In genomic region chr22:39090426-39091064, GRCh38 we compare ENCODE assay signal across 9 cellular contexts. TPM values are rescaled to one million over a fixed set of nuclear protein-coding genes. Genes with fewer than 3 reads are reported as not detected.
DNase-seq lines count a peak whose midpoint lies in the region; ATAC-seq and TF ChIP-seq lines count a peak whose summit lies in the region.
"Had no signal": no experiment of that assay in that cellular context is flagged by ENCODE, and none has a peak within 500 bp of the region (broad histone marks: within the 10 kb centered on the region; RNA-seq: fewer than 3 reads in every experiment).

No MANE protein-coding gene starts in this region.

- no peak for TF ChIP-seq RAD21 in IMR-90 (IDR thresholded peaks at IDR 0.05; ENCODE audit: low read length)

- H2BK5ac ChIP-seq in IMR-90 (ENCODE audit: low read depth, low read length, poor library complexity, severe bottlenecking), result no peak overlapping the region

- no peak overlapping the region for H2BK120ac ChIP-seq in IMR-90 (ENCODE audit: low read depth, low read length)

- no peaks in the 10 kb centered on the region for H4K20me1 ChIP-seq in IMR-90 (ENCODE audit: insufficient read depth, low read length)

- ATAC-seq in IMR-90 (ENCODE audit: low read depth), result no peak
- peak; percentile 84 for ATAC-seq in activated CD8-positive, alpha-beta T cell treated with anti-CD3 and anti-CD28 coated beads, Interleukin-2, amount 10 ng/mL, durations not matched to agents 7 days and 5 days

- H3K4me1 Mint-ChIP-seq in activated CD8-positive, alpha-beta T cell treated with anti-CD3 and anti-CD28 coated beads, Interleukin-2, amount 10 ng/mL, durations not matched to agents 7 days and 5 days (ENCODE audit: low read depth), result peaks cover 99% of the 10 kb centered on the region

- CTCF ChIA-PET in IMR-90 (lab: Yijun Ruan, JAX), result interaction anchor here (0.5 to 0.6 kb wide), 2 partner anchors 16 to 1305 kb away, joined by 3 to 5 read pairs; no protein-coding TSS in a partner anchor
- CTCF ChIA-PET in activated CD8-positive, alpha-beta T cell treated with anti-CD3 and anti-CD28 coated beads, Interleukin-2, amount 10 ng/mL, durations not matched to agents 7 days and 5 days (lab: Charles Lee), result interaction anchor here (0.6 to 1.9 kb wide), 6 partner anchors 10 to 106 kb away, joined by 3 to 7 read pairs (median 4); partner anchors contain the start of gene APOBEC3G

- in situ Hi-C loops in IMR-90 (cut with MboI; ENCODE audit: low sequenced_read_pairs), result no loop called here

- peak overlapping the region; percentile 74 for H3K4me3 Mint-ChIP-seq in activated CD8-positive, alpha-beta T cell treated with anti-CD3 and anti-CD28 coated beads, Interleukin-2, amount 10 ng/mL, durations not matched to agents 7 days and 5 days

- no peak overlapping the region for H4K8ac ChIP-seq in IMR-90 (ENCODE audit: low read depth in 2 of 2, low read length in 2 of 2)

- no peak overlapping the region for H3K14ac ChIP-seq in IMR-90 (replicated peaks; ENCODE audit: low read depth, low read length)

- dilution Hi-C loops in IMR-90 (cut with HindIII; ENCODE audit: low sequenced_read_pairs, unreplicated experiment), result no loop called here

- H4K91ac ChIP-seq in IMR-90 (ENCODE audit: insufficient read depth, low read depth, low read length), result no peak overlapping the region

- H3K9me3 ChIP-seq in IMR-90 (ENCODE audit: control insufficient read depth, insufficient read depth, low read length), result no peaks in the 10 kb centered on the region
- H3K9me3 ChIP-seq in esophagus (ENCODE audit: control insufficient read depth in 2 of 2, insufficient read depth in 1 of 2, low read depth in 1 of 2, low read length in 1 of 2), result no peaks in the 10 kb centered on the region

- H3K79me1 ChIP-seq in IMR-90 (ENCODE audit: low read depth in 1 of 2, low read length in 2 of 2), result no peaks in the 10 kb centered on the region

- no peak overlapping the region for H2AK5ac ChIP-seq in IMR-90 (ENCODE audit: low read depth, low read length)

- peaks cover 39% of the 10 kb centered on the region for H3K27me3 ChIP-seq in IMR-90 (ENCODE audit: control insufficient read depth, insufficient read depth, low read length)
- H3K27me3 ChIP-seq in esophagus (ENCODE audit: control insufficient read depth in 1 of 2, insufficient read depth in 2 of 2, low read length in 2 of 2), result no peaks in the 10 kb centered on the region
- H3K27me3 ChIP-seq: brain microvascular endothelial cell had no signal

- H3K23ac ChIP-seq in IMR-90 (ENCODE audit: low read depth, low read length), result no peak overlapping the region

- no peak overlapping the region for H3K18ac ChIP-seq in IMR-90 (ENCODE audit: low read depth, low read length)

- no peak for TF ChIP-seq CTCF in IMR-90 (conservative IDR thresholded peaks at IDR 0.05; ENCODE audit: low read depth, low read length)

- no peaks in the 10 kb centered on the region for H3K9me1 ChIP-seq in IMR-90 (ENCODE audit: insufficient read depth, low read length)

- no peak overlapping the region for H3K4ac ChIP-seq in IMR-90 (ENCODE audit: low read depth, low read length)

- no peak overlapping the region for H3K4me2 ChIP-seq in IMR-90 (ENCODE audit: low read depth, low read length)

- DNase-seq in IMR-90, result no peak
- peak; percentile 95 for DNase-seq in activated CD8-positive, alpha-beta T cell treated with anti-CD3 and anti-CD28 coated beads, Interleukin-2, amount 10 ng/mL, durations not matched to agents 7 days and 5 days
- DNase-seq in stimulated activated CD8-positive, alpha-beta memory T cell treated with anti-CD3 and anti-CD28 coated beads, Interleukin-2, amount 100 ng/mL, for 48 hours (ENCODE audit: low read depth in 2 of 2), result peak; percentile 73 to 85
- DNase-seq in SIG-M5 (lab: John Stamatoyannopoulos, UW), result no peak
- no peak for DNase-seq in 8988T
- DNase-seq in amniotic stem cell (lab: John Stamatoyannopoulos, UW), result no peak
- DNase-seq in mesenteric fat pad (ENCODE audit: low spot score), result no peak
- DNase-seq: brain microvascular endothelial cell had no signal

- no peaks in the 10 kb centered on the region for H3K27me3 Mint-ChIP-seq in activated CD8-positive, alpha-beta T cell treated with anti-CD3 and anti-CD28 coated beads, Interleukin-2, amount 10 ng/mL, durations not matched to agents 7 days and 5 days (ENCODE audit: low read depth)

- no peaks in the 10 kb centered on the region for H3K36me3 ChIP-seq in IMR-90 (ENCODE audit: control insufficient read depth, insufficient read depth, low read length)
- no peaks in the 10 kb centered on the region for H3K36me3 ChIP-seq in esophagus (ENCODE audit: control insufficient read depth in 2 of 2, insufficient read depth in 2 of 2, low read length in 1 of 2)
- H3K36me3 ChIP-seq: brain microvascular endothelial cell had no signal

- POLR2A ChIA-PET in IMR-90 (lab: Charles Lee; ENCODE audit: unreplicated experiment), result no interaction called here
- POLR2A ChIA-PET in activated CD8-positive, alpha-beta T cell treated with anti-CD3 and anti-CD28 coated beads, Interleukin-2, amount 10 ng/mL, durations not matched to agents 7 days and 5 days (lab: Charles Lee), result interaction anchor here (1.0 to 1.5 kb wide), 6 partner anchors 9 to 334 kb away, joined by 3 to 6 read pairs (median 4); no protein-coding TSS in a partner anchor

- no peak overlapping the region for H3K56ac ChIP-seq in IMR-90 (ENCODE audit: extremely low read depth, insufficient read depth, low read length)

- 53% methylated on average over 2 of the region's 15 CpGs; no CpG with 5 or more reads in 1 of the 2 experiments for WGBS in IMR-90 (ENCODE audit: extremely low coverage in 2 of 2, insufficient read length in 1 of 2), 2 experiments
- 44 to 49% methylated on average over 15 of the region's 15 CpGs for WGBS in esophagus, 2 donors

- peaks cover 59% of the 10 kb centered on the region for H3K36me3 Mint-ChIP-seq in activated CD8-positive, alpha-beta T cell treated with anti-CD3 and anti-CD28 coated beads, Interleukin-2, amount 10 ng/mL, durations not matched to agents 7 days and 5 days (ENCODE audit: low read depth)

- no peak overlapping the region for H2BK20ac ChIP-seq in IMR-90 (ENCODE audit: low read depth, low read length)

- H2AFZ ChIP-seq in IMR-90 (replicated peaks; ENCODE audit: low read length, poor library complexity), result peak overlapping the region; percentile 32

- intact Hi-C loops in IMR-90 (cut with micrococcal nuclease), result no loop called here

- H2AK9ac ChIP-seq in IMR-90 (replicated peaks; ENCODE audit: low read depth, low read length, poor library complexity), result no peak overlapping the region

- no peak overlapping the region for H3K27ac ChIP-seq in IMR-90 (ENCODE audit: insufficient read depth, low read length)
- peak overlapping the region; percentile 58 to 61 for H3K27ac ChIP-seq in esophagus (ENCODE audit: low read depth in 2 of 2, low read length in 1 of 2)
- H3K27ac ChIP-seq: brain microvascular endothelial cell had no signal

- H3K4me3 ChIP-seq in IMR-90 (ENCODE audit: insufficient read depth, low read depth, low read length) (no peak overlapping the region), esophagus (ENCODE audit: low read depth in 1 of 2, low read length in 2 of 2) (no peak overlapping the region)

- H3K9ac ChIP-seq in IMR-90 (ENCODE audit: low read depth, low read length), result no peak overlapping the region

- no TSS peak for BruUV-seq in IMR-90 (replicated peaks; lab: Mats Ljungman, UMichigan)

- no peak for TF ChIP-seq POLR2A in IMR-90 (IDR thresholded peaks at IDR 0.05; ENCODE audit: low read depth, low read length)

- no peaks in the 10 kb centered on the region for H3K9me3 Mint-ChIP-seq in activated CD8-positive, alpha-beta T cell treated with anti-CD3 and anti-CD28 coated beads, Interleukin-2, amount 10 ng/mL, durations not matched to agents 7 days and 5 days (ENCODE audit: insufficient read depth)

- H2BK15ac ChIP-seq in IMR-90 (ENCODE audit: low read depth, low read length), result no peak overlapping the region

- peak overlapping the region; percentile 100 for H3K27ac Mint-ChIP-seq in activated CD8-positive, alpha-beta T cell treated with anti-CD3 and anti-CD28 coated beads, Interleukin-2, amount 10 ng/mL, durations not matched to agents 7 days and 5 days

- H4K5ac ChIP-seq in IMR-90 (ENCODE audit: low read depth, low read length), result no peak overlapping the region

- peaks cover 3% of the 10 kb centered on the region; the same call in 1 of the 2 replicates for H3K4me1 ChIP-seq in IMR-90 (ENCODE audit: control insufficient read depth, insufficient read depth, low read length)
- H3K4me1 ChIP-seq in esophagus (ENCODE audit: control insufficient read depth in 2 of 2, insufficient read depth in 2 of 2, low read length in 1 of 2), result peaks cover 0 to 9% of the 10 kb centered on the region in 2 donors

TF ChIP-seq in IMR-90, 13 proteins besides CTCF, POLR2A, EP300 and RAD21 (continues in another document):
- TF ChIP-seq SMC3 (IDR thresholded peaks at IDR 0.05; ENCODE audit: low read depth, low read length) (no peak), FOS (IDR thresholded peaks at IDR 0.05; ENCODE audit: low read depth, low read length) (no peak), CHD1 (IDR thresholded peaks at IDR 0.05; ENCODE audit: low read depth, low read length) (no peak), MAFK (IDR thresholded peaks at IDR 0.05; ENCODE audit: low read depth, low read length) (no peak), NFE2L2 (IDR thresholded peaks at IDR 0.05; ENCODE audit: low read depth, low read length) (no peak)

RNA-seq across cellular contexts. Expression of gene APOBEC3H, which starts 6.5 kb away (rescaled TPM):
- 0.18 TPM in 1 of 2 replicates, not detected in the other for total RNA-seq in IMR-90 (2012; rRNA removed)
- not detected in 2 replicates for polyA plus RNA-seq in IMR-90 (2012; rRNA removed)
- polyA plus RNA-seq in IMR-90 (2012; cell fraction: cytosol; rRNA removed), result 0.09 TPM in 1 of 2 replicates, not detected in the other
- 0.60 TPM in 1 of 2 replicates, not detected in the other for polyA plus RNA-seq in IMR-90 (2012; cell fraction: nucleus; rRNA removed; ENCODE audit: low replicate concordance)
- 10 to 100 TPM; 82.8 to 89.7 TPM for total RNA-seq in activated CD8-positive, alpha-beta T cell treated with anti-CD3 and anti-CD28 coated beads, Interleukin-2, amount 10 ng/mL, durations not matched to agents 7 days and 5 days
- under 1 TPM; 0.20 to 0.51 TPM for polyA plus RNA-seq in esophagus
- total RNA-seq in mesenteric fat pad, result not detected

RNA-seq across cellular contexts. Expression of gene APOBEC3G, which starts 13.5 kb away (rescaled TPM):
- total RNA-seq in IMR-90 (2012; rRNA removed) (6.7 and 7.0 TPM in 2 replicates), mesenteric fat pad (6.4 TPM)
- polyA plus RNA-seq in IMR-90 (2012; rRNA removed) (4.7 and 5.3 TPM in 2 replicates), esophagus (1 to 10 TPM; 2.1 to 6.0 TPM)
- polyA plus RNA-seq in IMR-90 (2012; cell fraction: cytosol; rRNA removed), result 3.1 and 4.4 TPM in 2 replicates
- 4.7 and 8.9 TPM in 2 replicates for polyA plus RNA-seq in IMR-90 (2012; cell fraction: nucleus; rRNA removed; ENCODE audit: low replicate concordance)
- total RNA-seq in activated CD8-positive, alpha-beta T cell treated with anti-CD3 and anti-CD28 coated beads, Interleukin-2, amount 10 ng/mL, durations not matched to agents 7 days and 5 days, result 100 to 1,000 TPM; 134 to 138 TPM

RNA-seq across cellular contexts. Expression of gene APOBEC3F, which starts 49.9 kb away (rescaled TPM):
- 3.4 and 4.2 TPM in 2 replicates for total RNA-seq in IMR-90 (2012; rRNA removed)
- 8.3 and 9.1 TPM in 2 replicates for polyA plus RNA-seq in IMR-90 (2012; rRNA removed)
- polyA plus RNA-seq in IMR-90 (2012; cell fraction: cytosol; rRNA removed), result 9.6 and 12.9 TPM in 2 replicates
- 4.2 and 4.6 TPM in 2 replicates for polyA plus RNA-seq in IMR-90 (2012; cell fraction: nucleus; rRNA removed; ENCODE audit: low replicate concordance)
- total RNA-seq in activated CD8-positive, alpha-beta T cell treated with anti-CD3 and anti-CD28 coated beads, Interleukin-2, amount 10 ng/mL, durations not matched to agents 7 days and 5 days, result 10 to 100 TPM; 43.1 to 48.8 TPM
- 1 to 10 TPM; 1.8 to 5.2 TPM for polyA plus RNA-seq in esophagus
- total RNA-seq in mesenteric fat pad, result 2.5 TPM

Comparison
In these comparisons a context has a peak if more than half of its experiments do, and no peak if none do; other contexts are left out.
1. DNase-seq: peak in activated CD8-positive, alpha-beta T cell treated with anti-CD3 and anti-CD28 coated beads, Interleukin-2, amount 10 ng/mL, durations not matched to agents 7 days and 5 days (single experiment) and stimulated activated CD8-positive, alpha-beta memory T cell treated with anti-CD3 and anti-CD28 coated beads, Interleukin-2, amount 100 ng/mL, for 48 hours (2 of 2); none in IMR-90 (single experiment), SIG-M5 (single experiment), 8988T (single experiment), amniotic stem cell (single experiment) and mesenteric fat pad (single experiment).
2. RNA of gene APOBEC3H, which starts 6.5 kb away (total RNA-seq): 82.8 to 89.7 TPM in activated CD8-positive, alpha-beta T cell treated with anti-CD3 and anti-CD28 coated beads, Interleukin-2, amount 10 ng/mL, durations not matched to agents 7 days and 5 days; not detected in mesenteric fat pad (single experiment) and 0.18 TPM in IMR-90; every median in the first group is over 10 times any median in the second.
3. RNA of gene APOBEC3G, which starts 13.5 kb away (total RNA-seq): 134 to 138 TPM in activated CD8-positive, alpha-beta T cell treated with anti-CD3 and anti-CD28 coated beads, Interleukin-2, amount 10 ng/mL, durations not matched to agents 7 days and 5 days; 6.7 to 7.0 TPM in IMR-90 and 6.4 TPM in mesenteric fat pad (single experiment); every median in the first group is over 10 times any median in the second.